ENCODE assay signal across 1 cellular context in the genomic region with DNA sequence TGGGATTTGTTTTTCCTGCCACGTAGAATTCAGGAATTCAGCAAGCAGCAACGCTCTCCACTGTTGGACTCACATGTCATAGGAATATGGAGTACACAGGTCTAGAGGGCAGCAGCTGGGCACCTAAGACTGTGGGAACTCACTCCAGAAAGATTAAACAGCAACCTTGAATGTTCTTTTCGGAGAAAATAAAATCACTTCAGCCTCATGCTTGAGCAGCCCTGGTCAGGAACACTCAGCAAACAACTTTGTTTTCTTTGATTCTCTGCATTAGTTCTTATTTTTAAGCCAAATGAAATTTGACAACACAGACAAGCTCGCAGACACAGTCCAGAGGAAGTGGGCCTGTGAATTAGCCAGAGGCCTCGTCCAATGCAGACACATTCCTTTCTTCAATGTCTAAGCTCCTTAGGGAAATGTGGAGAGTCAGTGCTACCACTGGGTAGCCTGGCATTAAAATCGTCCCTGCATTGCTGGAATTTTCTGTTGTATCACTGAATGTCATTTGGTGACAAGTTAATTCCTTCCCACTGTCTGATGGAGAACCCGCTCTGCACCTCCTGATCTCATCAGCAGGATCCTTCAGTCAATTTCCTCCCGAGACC.
TF ChIP-seq lines count a peak whose summit lies in the region.

No MANE protein-coding gene starts in this region.

TF ChIP-seq in GM23338, 12 proteins besides CTCF, POLR2A, EP300 and RAD21 (continued from another document):
- TF ChIP-seq, protein P1, sequence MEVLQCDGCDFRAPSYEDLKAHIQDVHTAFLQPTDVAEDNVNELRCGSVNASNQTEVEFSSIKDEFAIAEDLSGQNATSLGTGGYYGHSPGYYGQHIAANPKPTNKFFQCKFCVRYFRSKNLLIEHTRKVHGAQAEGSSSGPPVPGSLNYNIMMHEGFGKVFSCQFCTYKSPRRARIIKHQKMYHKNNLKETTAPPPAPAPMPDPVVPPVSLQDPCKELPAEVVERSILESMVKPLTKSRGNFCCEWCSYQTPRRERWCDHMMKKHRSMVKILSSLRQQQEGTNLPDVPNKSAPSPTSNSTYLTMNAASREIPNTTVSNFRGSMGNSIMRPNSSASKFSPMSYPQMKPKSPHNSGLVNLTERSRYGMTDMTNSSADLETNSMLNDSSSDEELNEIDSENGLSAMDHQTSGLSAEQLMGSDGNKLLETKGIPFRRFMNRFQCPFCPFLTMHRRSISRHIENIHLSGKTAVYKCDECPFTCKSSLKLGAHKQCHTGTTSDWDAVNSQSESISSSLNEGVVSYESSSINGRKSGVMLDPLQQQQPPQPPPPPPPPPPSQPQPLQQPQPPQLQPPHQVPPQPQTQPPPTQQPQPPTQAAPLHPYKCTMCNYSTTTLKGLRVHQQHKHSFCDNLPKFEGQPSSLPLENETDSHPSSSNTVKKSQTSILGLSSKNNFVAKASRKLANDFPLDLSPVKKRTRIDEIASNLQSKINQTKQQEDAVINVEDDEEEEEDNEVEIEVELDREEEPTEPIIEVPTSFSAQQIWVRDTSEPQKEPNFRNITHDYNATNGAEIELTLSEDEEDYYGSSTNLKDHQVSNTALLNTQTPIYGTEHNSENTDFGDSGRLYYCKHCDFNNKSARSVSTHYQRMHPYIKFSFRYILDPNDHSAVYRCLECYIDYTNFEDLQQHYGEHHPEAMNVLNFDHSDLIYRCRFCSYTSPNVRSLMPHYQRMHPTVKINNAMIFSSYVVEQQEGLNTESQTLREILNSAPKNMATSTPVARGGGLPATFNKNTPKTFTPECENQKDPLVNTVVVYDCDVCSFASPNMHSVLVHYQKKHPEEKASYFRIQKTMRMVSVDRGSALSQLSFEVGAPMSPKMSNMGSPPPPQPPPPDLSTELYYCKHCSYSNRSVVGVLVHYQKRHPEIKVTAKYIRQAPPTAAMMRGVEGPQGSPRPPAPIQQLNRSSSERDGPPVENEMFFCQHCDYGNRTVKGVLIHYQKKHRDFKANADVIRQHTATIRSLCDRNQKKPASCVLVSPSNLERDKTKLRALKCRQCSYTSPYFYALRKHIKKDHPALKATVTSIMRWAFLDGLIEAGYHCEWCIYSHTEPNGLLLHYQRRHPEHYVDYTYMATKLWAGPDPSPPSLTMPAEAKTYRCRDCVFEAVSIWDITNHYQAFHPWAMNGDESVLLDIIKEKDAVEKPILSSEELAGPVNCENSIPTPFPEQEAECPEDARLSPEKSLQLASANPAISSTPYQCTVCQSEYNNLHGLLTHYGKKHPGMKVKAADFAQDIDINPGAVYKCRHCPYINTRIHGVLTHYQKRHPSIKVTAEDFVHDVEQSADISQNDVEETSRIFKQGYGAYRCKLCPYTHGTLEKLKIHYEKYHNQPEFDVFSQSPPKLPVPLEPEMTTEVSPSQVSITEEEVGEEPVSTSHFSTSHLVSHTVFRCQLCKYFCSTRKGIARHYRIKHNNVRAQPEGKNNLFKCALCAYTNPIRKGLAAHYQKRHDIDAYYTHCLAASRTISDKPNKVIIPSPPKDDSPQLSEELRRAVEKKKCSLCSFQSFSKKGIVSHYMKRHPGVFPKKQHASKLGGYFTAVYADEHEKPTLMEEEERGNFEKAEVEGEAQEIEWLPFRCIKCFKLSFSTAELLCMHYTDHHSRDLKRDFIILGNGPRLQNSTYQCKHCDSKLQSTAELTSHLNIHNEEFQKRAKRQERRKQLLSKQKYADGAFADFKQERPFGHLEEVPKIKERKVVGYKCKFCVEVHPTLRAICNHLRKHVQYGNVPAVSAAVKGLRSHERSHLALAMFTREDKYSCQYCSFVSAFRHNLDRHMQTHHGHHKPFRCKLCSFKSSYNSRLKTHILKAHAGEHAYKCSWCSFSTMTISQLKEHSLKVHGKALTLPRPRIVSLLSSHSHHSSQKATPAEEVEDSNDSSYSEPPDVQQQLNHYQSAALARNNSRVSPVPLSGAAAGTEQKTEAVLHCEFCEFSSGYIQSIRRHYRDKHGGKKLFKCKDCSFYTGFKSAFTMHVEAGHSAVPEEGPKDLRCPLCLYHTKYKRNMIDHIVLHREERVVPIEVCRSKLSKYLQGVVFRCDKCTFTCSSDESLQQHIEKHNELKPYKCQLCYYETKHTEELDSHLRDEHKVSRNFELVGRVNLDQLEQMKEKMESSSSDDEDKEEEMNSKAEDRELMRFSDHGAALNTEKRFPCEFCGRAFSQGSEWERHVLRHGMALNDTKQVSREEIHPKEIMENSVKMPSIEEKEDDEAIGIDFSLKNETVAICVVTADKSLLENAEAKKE (CRISPR knock-in tag; IDR thresholded peaks at IDR 0.05), result no peak
- TF ChIP-seq EZH2 (IDR thresholded peaks at IDR 0.05; ENCODE audit: low read depth, unreplicated experiment) (no peak), CREB1 (CRISPR knock-in tag; IDR thresholded peaks at IDR 0.05; ENCODE audit: low read depth) (no peak), NANOG (IDR thresholded peaks at IDR 0.05; ENCODE audit: borderline replicate concordance) (no peak), POLR2AphosphoS5 (IDR thresholded peaks at IDR 0.05; ENCODE audit: low read depth) (no peak), EZH2phosphoT487 (IDR thresholded peaks at IDR 0.05; ENCODE audit: unreplicated experiment) (no peak), STAT1 (IDR thresholded peaks at IDR 0.05; ENCODE audit: unreplicated experiment) (no peak), ZNF331 (CRISPR knock-in tag; IDR thresholded peaks at IDR 0.05; ENCODE audit: low read depth) (no peak), ZNF114 (CRISPR knock-in tag; IDR thresholded peaks at IDR 0.05) (no peak)
- TF ChIP-seq, protein P2, sequence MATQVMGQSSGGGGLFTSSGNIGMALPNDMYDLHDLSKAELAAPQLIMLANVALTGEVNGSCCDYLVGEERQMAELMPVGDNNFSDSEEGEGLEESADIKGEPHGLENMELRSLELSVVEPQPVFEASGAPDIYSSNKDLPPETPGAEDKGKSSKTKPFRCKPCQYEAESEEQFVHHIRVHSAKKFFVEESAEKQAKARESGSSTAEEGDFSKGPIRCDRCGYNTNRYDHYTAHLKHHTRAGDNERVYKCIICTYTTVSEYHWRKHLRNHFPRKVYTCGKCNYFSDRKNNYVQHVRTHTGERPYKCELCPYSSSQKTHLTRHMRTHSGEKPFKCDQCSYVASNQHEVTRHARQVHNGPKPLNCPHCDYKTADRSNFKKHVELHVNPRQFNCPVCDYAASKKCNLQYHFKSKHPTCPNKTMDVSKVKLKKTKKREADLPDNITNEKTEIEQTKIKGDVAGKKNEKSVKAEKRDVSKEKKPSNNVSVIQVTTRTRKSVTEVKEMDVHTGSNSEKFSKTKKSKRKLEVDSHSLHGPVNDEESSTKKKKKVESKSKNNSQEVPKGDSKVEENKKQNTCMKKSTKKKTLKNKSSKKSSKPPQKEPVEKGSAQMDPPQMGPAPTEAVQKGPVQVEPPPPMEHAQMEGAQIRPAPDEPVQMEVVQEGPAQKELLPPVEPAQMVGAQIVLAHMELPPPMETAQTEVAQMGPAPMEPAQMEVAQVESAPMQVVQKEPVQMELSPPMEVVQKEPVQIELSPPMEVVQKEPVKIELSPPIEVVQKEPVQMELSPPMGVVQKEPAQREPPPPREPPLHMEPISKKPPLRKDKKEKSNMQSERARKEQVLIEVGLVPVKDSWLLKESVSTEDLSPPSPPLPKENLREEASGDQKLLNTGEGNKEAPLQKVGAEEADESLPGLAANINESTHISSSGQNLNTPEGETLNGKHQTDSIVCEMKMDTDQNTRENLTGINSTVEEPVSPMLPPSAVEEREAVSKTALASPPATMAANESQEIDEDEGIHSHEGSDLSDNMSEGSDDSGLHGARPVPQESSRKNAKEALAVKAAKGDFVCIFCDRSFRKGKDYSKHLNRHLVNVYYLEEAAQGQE (IDR thresholded peaks at IDR 0.05; ENCODE audit: unreplicated experiment), result no peak
- TF ChIP-seq, protein P3, sequence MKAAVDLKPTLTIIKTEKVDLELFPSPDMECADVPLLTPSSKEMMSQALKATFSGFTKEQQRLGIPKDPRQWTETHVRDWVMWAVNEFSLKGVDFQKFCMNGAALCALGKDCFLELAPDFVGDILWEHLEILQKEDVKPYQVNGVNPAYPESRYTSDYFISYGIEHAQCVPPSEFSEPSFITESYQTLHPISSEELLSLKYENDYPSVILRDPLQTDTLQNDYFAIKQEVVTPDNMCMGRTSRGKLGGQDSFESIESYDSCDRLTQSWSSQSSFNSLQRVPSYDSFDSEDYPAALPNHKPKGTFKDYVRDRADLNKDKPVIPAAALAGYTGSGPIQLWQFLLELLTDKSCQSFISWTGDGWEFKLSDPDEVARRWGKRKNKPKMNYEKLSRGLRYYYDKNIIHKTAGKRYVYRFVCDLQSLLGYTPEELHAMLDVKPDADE (IDR thresholded peaks at IDR 0.05), result no peak
